Comparison of ENCODE assay signal across 2 cellular contexts in genomic region chr21:36320421-36321324, GRCh38.
TF ChIP-seq lines count a peak whose summit lies in the region.

No MANE protein-coding gene starts in this region.

TF ChIP-seq in HCT116, 20 proteins besides CTCF, POLR2A, EP300 and RAD21 (continued from another document):
- TF ChIP-seq, protein P1, sequence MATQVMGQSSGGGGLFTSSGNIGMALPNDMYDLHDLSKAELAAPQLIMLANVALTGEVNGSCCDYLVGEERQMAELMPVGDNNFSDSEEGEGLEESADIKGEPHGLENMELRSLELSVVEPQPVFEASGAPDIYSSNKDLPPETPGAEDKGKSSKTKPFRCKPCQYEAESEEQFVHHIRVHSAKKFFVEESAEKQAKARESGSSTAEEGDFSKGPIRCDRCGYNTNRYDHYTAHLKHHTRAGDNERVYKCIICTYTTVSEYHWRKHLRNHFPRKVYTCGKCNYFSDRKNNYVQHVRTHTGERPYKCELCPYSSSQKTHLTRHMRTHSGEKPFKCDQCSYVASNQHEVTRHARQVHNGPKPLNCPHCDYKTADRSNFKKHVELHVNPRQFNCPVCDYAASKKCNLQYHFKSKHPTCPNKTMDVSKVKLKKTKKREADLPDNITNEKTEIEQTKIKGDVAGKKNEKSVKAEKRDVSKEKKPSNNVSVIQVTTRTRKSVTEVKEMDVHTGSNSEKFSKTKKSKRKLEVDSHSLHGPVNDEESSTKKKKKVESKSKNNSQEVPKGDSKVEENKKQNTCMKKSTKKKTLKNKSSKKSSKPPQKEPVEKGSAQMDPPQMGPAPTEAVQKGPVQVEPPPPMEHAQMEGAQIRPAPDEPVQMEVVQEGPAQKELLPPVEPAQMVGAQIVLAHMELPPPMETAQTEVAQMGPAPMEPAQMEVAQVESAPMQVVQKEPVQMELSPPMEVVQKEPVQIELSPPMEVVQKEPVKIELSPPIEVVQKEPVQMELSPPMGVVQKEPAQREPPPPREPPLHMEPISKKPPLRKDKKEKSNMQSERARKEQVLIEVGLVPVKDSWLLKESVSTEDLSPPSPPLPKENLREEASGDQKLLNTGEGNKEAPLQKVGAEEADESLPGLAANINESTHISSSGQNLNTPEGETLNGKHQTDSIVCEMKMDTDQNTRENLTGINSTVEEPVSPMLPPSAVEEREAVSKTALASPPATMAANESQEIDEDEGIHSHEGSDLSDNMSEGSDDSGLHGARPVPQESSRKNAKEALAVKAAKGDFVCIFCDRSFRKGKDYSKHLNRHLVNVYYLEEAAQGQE (IDR thresholded peaks at IDR 0.05; ENCODE audit: low read depth), result no peak
- TF ChIP-seq ZFX (IDR thresholded peaks at IDR 0.05) (peak; percentile 69; the same call in 1 of the 2 replicates), ZBTB33 (IDR thresholded peaks at IDR 0.05; ENCODE audit: extremely low read depth, insufficient replicate concordance, low read length) (peak; percentile 15)

TF ChIP-seq in SK-N-SH, 30 proteins besides CTCF, POLR2A, EP300 and RAD21 (continued from another document):
- TF ChIP-seq ZBTB33 (IDR thresholded peaks at IDR 0.05; ENCODE audit: borderline replicate concordance, low read depth), result no peak
- no peak for TF ChIP-seq JUND (IDR thresholded peaks at IDR 0.05)
- no peak for TF ChIP-seq NRF1 (IDR thresholded peaks at IDR 0.05; ENCODE audit: low read depth, low read length)
- no peak for TF ChIP-seq RFX5 (IDR thresholded peaks at IDR 0.05; ENCODE audit: low read length)
- TF ChIP-seq USF1 (IDR thresholded peaks at IDR 0.05; ENCODE audit: borderline replicate concordance, low read depth), result no peak
- no peak for TF ChIP-seq TEAD4 (IDR thresholded peaks at IDR 0.05; ENCODE audit: borderline replicate concordance, insufficient read depth)
- peak; percentile 39; the same call in 1 of the 2 replicates for TF ChIP-seq PBX3 (IDR thresholded peaks at IDR 0.05)
- no peak for TF ChIP-seq RCOR1 (IDR thresholded peaks at IDR 0.05; ENCODE audit: low read length)
- TF ChIP-seq FOXM1 (IDR thresholded peaks at IDR 0.05; ENCODE audit: low read depth), result no peak
- TF ChIP-seq GATA2 (CRISPR knock-in tag; IDR thresholded peaks at IDR 0.05), result 0 out of 2 replicates have a peak, but pooled peaks have one; percentile 3
- TF ChIP-seq SMC3 (IDR thresholded peaks at IDR 0.05; ENCODE audit: low read depth, low read length), result no peak
- no peak; the same call in 1 of the 2 replicates for TF ChIP-seq POLR2AphosphoS5 (IDR thresholded peaks at IDR 0.05; ENCODE audit: low read depth, low read length)
- TF ChIP-seq IRF3 (IDR thresholded peaks at IDR 0.05; ENCODE audit: low read depth, low read length), result no peak
- no peak for TF ChIP-seq EZH2phosphoT487 (IDR thresholded peaks at IDR 0.05; ENCODE audit: borderline replicate concordance, low read depth)
- no peak; the same call in 1 of the 2 replicates for TF ChIP-seq TCF12 (IDR thresholded peaks at IDR 0.05)
- TF ChIP-seq GABPA (IDR thresholded peaks at IDR 0.05; ENCODE audit: low read depth), result no peak
- peak; percentile 69; the same call in 1 of the 2 replicates for TF ChIP-seq SIN3A (IDR thresholded peaks at IDR 0.05; ENCODE audit: borderline replicate concordance, low read depth, low read length)
- TF ChIP-seq, protein P1 (IDR thresholded peaks at IDR 0.05; ENCODE audit: low read depth, low read length), result no peak
TF ChIP-seq in SK-N-SH: peak in this region for 6.
